ENCODE assay signal across 12 cellular contexts in the genomic region with DNA sequence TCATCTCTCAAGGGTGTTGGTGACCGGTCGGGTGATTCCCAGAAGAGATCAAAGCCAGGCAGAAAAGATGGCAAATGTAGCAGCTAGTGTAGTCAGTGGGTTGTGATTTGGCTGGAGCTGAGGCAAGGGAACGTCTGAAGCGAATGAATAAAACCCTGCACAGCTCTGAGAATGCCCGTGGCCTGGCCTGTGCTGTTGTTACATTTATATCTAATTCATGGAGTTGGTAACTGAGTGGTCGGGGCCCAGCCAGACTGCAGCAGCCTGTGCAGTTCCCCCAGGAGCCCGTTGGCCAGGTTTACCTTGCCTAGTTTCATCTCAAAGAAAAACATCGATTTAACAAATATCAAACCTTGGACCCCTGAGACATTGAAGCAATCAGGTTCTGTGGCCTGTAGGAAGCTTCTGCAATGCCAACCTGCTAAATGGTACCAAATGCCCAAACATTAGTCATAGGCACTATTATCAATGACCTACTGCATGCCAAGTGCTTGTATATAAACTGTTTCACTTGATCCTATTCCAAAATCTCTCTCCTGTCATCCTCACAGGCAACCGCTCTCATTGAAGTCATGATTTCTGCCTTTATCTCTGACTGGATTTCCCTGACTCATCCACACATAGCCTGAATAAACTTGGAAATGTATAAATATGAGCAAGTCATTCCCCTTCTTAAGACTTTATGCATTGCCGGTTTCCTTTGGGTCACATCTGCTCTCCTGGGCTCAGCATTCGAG.
DNase-seq lines count a peak whose midpoint lies in the region; ATAC-seq and TF ChIP-seq lines count a peak whose summit lies in the region.
"Had no signal": no experiment of that assay in that cellular context is flagged by ENCODE, and none has a peak within 500 bp of the region (broad histone marks: within the 10 kb centered on the region; RNA-seq: fewer than 3 reads in every experiment).

No MANE protein-coding gene starts in this region.

- peaks cover 39% of the 10 kb centered on the region for H3K4me1 Mint-ChIP-seq in nephron

- H3K9me3 ChIP-seq in right atrium auricular region (no peaks in the 10 kb centered on the region), vagina (no peaks in the 10 kb centered on the region)

- DNase-seq in right atrium auricular region (ENCODE audit: low spot score) (no peak), left ventricle myocardium superior (no peak), coronary artery (ENCODE audit: low spot score) (no peak), vagina (ENCODE audit: extremely low spot score in 2 of 2) (peak in 1 of 2 donors; percentile 71), midbrain (lab: John Stamatoyannopoulos, UW) (no peak), NCI-H2107 treated with DMSO at 0.1 percent for 48 hours (lab: John Stamatoyannopoulos, UW; ENCODE audit: unreplicated experiment) (no peak), iPS-NIHi7 (ENCODE audit: extremely low spot score) (no peak)
- DNase-seq: effector CD4-positive, alpha-beta T cell; H9; NCI-H146 had no signal

- no peak for TF ChIP-seq POLR2A in vagina (IDR thresholded peaks at IDR 0.05)

- H3K27ac Mint-ChIP-seq in nephron = peak overlapping the region in 2 of 3 experiments; percentile 41 to 63
- H3K27ac Mint-ChIP-seq: activated T-helper 1 cell treated with anti-CD3 and anti-CD28 coated beads, Interleukin-12 subunit alpha, Interleukin-12 subunit beta, Interleukin-2, Interleukin-4 antibody, amounts not matched to agents 30 ng/mL and 10 ng/mL and 1 ng/mL, durations not matched to agents 14 hours and 24 hours and 36 hours had no signal

- no peak for TF ChIP-seq CTCF in right atrium auricular region (IDR thresholded peaks at IDR 0.05)
- no peak for TF ChIP-seq CTCF in coronary artery (IDR thresholded peaks at IDR 0.05)
- TF ChIP-seq CTCF in nephron (IDR thresholded peaks at IDR 0.05; ENCODE audit: unreplicated experiment in 3 of 3) = no peak
- TF ChIP-seq CTCF in vagina (IDR thresholded peaks at IDR 0.05) = no peak

- H3K36me3 ChIP-seq in right atrium auricular region (no peaks in the 10 kb centered on the region), vagina (no peaks in the 10 kb centered on the region)

- H3K36me3 Mint-ChIP-seq in nephron (ENCODE audit: low read depth) = no peaks in the 10 kb centered on the region

- H3K4me3 Mint-ChIP-seq in nephron = no peak overlapping the region
- H3K4me3 Mint-ChIP-seq: activated T-helper 1 cell treated with anti-CD3 and anti-CD28 coated beads, Interleukin-12 subunit alpha, Interleukin-12 subunit beta, Interleukin-2, Interleukin-4 antibody, amounts not matched to agents 30 ng/mL and 10 ng/mL and 1 ng/mL, durations not matched to agents 14 hours and 24 hours and 36 hours; H9 had no signal

- ATAC-seq in left ventricle myocardium superior = no peak

- H3K27me3 ChIP-seq in right atrium auricular region (no peaks in the 10 kb centered on the region), vagina (no peaks in the 10 kb centered on the region)

- no peaks in the 10 kb centered on the region for H3K27me3 Mint-ChIP-seq in nephron (ENCODE audit: low read depth)

- intact Hi-C loops in left ventricle myocardium superior (cut with micrococcal nuclease) (no loop called here), vagina (cut with DNase I) (loop anchor here (5.0 to 10.0 kb wide), 2 partner anchors 52 to 65 kb away; no protein-coding TSS in a partner anchor)

- no peaks in the 10 kb centered on the region for H3K9me3 Mint-ChIP-seq in nephron
- H3K9me3 Mint-ChIP-seq: activated T-helper 1 cell treated with anti-CD3 and anti-CD28 coated beads, Interleukin-12 subunit alpha, Interleukin-12 subunit beta, Interleukin-2, Interleukin-4 antibody, amounts not matched to agents 30 ng/mL and 10 ng/mL and 1 ng/mL, durations not matched to agents 14 hours and 24 hours and 36 hours; H9 had no signal

- H3K4me1 ChIP-seq in right atrium auricular region = peaks cover 0 to 42% of the 10 kb centered on the region in 2 donors
- peaks cover 46% of the 10 kb centered on the region for H3K4me1 ChIP-seq in vagina

- H3K27ac ChIP-seq in right atrium auricular region (peak overlapping the region; percentile 66 to 67), coronary artery (peak overlapping the region; percentile 92 to 93), vagina (peak overlapping the region; percentile 57)

- H3K4me3 ChIP-seq in right atrium auricular region (no peak overlapping the region), coronary artery (no peak overlapping the region), vagina (no peak overlapping the region)
